9 cellular contexts compared by ENCODE assay signal in genomic region chr4:168152837-168153500, GRCh38.
DNase-seq lines count a peak whose midpoint lies in the region; ATAC-seq and TF ChIP-seq lines count a peak whose summit lies in the region.
"Had no signal": no experiment of that assay in that cellular context is flagged by ENCODE, and none has a peak within 500 bp of the region (broad histone marks: within the 10 kb centered on the region; RNA-seq: fewer than 3 reads in every experiment).

No MANE protein-coding gene starts in this region.

- H4K20me1 ChIP-seq in OCI-LY7 (ENCODE audit: insufficient read depth, low read length) = no peaks in the 10 kb centered on the region

- POLR2A ChIA-PET in OCI-LY7 (lab: Charles Lee) = no interaction called here

- H3K27ac ChIP-seq in OCI-LY7 (ENCODE audit: low read depth, low read length, poor library complexity, severe bottlenecking) = no peak overlapping the region
- H3K27ac ChIP-seq: dorsolateral prefrontal cortex had no signal

- H3K4me3 Mint-ChIP-seq in activated T-helper 2 cell treated with anti-CD3 and anti-CD28 coated beads, Interferon-gamma antibody, Interleukin-2, Interleukin-4, amounts not matched to agents 10 μg/mL and 5 μg/mL and 100 μg/mL, durations not matched to agents 14 hours and 24 hours and 36 hours (ENCODE audit: low read depth) = peak overlapping the region; percentile 14
- H3K4me3 Mint-ChIP-seq in natural killer cell = peak overlapping the region; percentile 71

- CTCF ChIA-PET in OCI-LY7 (lab: Charles Lee; ENCODE audit: unreplicated experiment) = no interaction called here

- WGBS in lower leg skin, 2 donors = 94% methylated on average over 8 of the region's 8 CpGs

- H3K4me3 ChIP-seq in OCI-LY7 (ENCODE audit: low read depth, low read length, poor library complexity, severe bottlenecking) (no peak overlapping the region), lower leg skin (ENCODE audit: low read depth, poor library complexity, severe bottlenecking) (no peak overlapping the region)

- BruUV-seq in OCI-LY7 (replicated peaks; lab: Mats Ljungman, UMichigan) = no TSS peak

- intact Hi-C loops in activated T-helper 2 cell treated with anti-CD3 and anti-CD28 coated beads, Interferon-gamma antibody, Interleukin-2, Interleukin-4, amounts not matched to agents 10 μg/mL and 5 μg/mL and 100 μg/mL, durations not matched to agents 14 hours and 24 hours and 36 hours (cut with micrococcal nuclease) = loop anchor here (10.0 kb wide), 2 partner anchors 368 to 1988 kb away; no protein-coding TSS in a partner anchor
- intact Hi-C loops in natural killer cell (cut with micrococcal nuclease) = no loop called here
- intact Hi-C loops in OCI-LY7 (cut with micrococcal nuclease; ENCODE audit: unreplicated experiment) = loop anchor here (5.0 kb wide), 1 partner anchor 1131 kb away; no protein-coding TSS in a partner anchor
- intact Hi-C loops in lower leg skin (cut with DNase I; ENCODE audit: low total_unique reads) = no loop called here

- no peaks in the 10 kb centered on the region for H3K79me2 ChIP-seq in OCI-LY7 (ENCODE audit: insufficient read depth, low read depth, low read length)

- H3K36me3 Mint-ChIP-seq in activated T-helper 2 cell treated with anti-CD3 and anti-CD28 coated beads, Interferon-gamma antibody, Interleukin-2, Interleukin-4, amounts not matched to agents 10 μg/mL and 5 μg/mL and 100 μg/mL, durations not matched to agents 14 hours and 24 hours and 36 hours (ENCODE audit: low read depth) = no peaks in the 10 kb centered on the region
- H3K36me3 Mint-ChIP-seq in natural killer cell = no peaks in the 10 kb centered on the region

- ATAC-seq in GM18858 (IDR thresholded peaks at IDR 0.05; ENCODE audit: unreplicated experiment) (peak; percentile 49), HG02588 (IDR thresholded peaks at IDR 0.05; ENCODE audit: unreplicated experiment) (peak; percentile 49), natural killer cell (no peak), GM18517 (IDR thresholded peaks at IDR 0.05; ENCODE audit: unreplicated experiment) (no peak)

- H3K4me2 ChIP-seq in OCI-LY7 (ENCODE audit: low read length) = no peak overlapping the region

- TF ChIP-seq CTCF in natural killer cell (IDR thresholded peaks at IDR 0.05) (no peak), OCI-LY7 (conservative IDR thresholded peaks at IDR 0.05; ENCODE audit: low read length) (no peak), lower leg skin (IDR thresholded peaks at IDR 0.05) (no peak)

- no peaks in the 10 kb centered on the region for H3K9me2 ChIP-seq in OCI-LY7 (ENCODE audit: insufficient read depth, low read length)

- no peaks in the 10 kb centered on the region for H3K4me1 ChIP-seq in OCI-LY7 (ENCODE audit: insufficient read depth, low read length, poor library complexity, severe bottlenecking)

- H3K4me1 Mint-ChIP-seq in activated T-helper 2 cell treated with anti-CD3 and anti-CD28 coated beads, Interferon-gamma antibody, Interleukin-2, Interleukin-4, amounts not matched to agents 10 μg/mL and 5 μg/mL and 100 μg/mL, durations not matched to agents 14 hours and 24 hours and 36 hours (ENCODE audit: low read depth) = peaks cover 1% of the 10 kb centered on the region
- peaks cover 6% of the 10 kb centered on the region in 2 donors for H3K4me1 Mint-ChIP-seq in natural killer cell

- no peaks in the 10 kb centered on the region for H3K36me3 ChIP-seq in OCI-LY7 (ENCODE audit: insufficient read depth, low read length)

- H3K9me3 Mint-ChIP-seq in activated T-helper 2 cell treated with anti-CD3 and anti-CD28 coated beads, Interferon-gamma antibody, Interleukin-2, Interleukin-4, amounts not matched to agents 10 μg/mL and 5 μg/mL and 100 μg/mL, durations not matched to agents 14 hours and 24 hours and 36 hours = no peaks in the 10 kb centered on the region
- H3K9me3 Mint-ChIP-seq in natural killer cell = no peaks in the 10 kb centered on the region

- TF ChIP-seq POLR2A in lower leg skin (IDR thresholded peaks at IDR 0.05) = no peak

- no peak overlapping the region for H3K27ac Mint-ChIP-seq in activated T-helper 2 cell treated with anti-CD3 and anti-CD28 coated beads, Interferon-gamma antibody, Interleukin-2, Interleukin-4, amounts not matched to agents 10 μg/mL and 5 μg/mL and 100 μg/mL, durations not matched to agents 14 hours and 24 hours and 36 hours
- no peak overlapping the region for H3K27ac Mint-ChIP-seq in natural killer cell

- H3K9me3 ChIP-seq in OCI-LY7 (ENCODE audit: low read length) = no peaks in the 10 kb centered on the region

- peaks cover 5% of the 10 kb centered on the region for H3K27me3 Mint-ChIP-seq in activated T-helper 2 cell treated with anti-CD3 and anti-CD28 coated beads, Interferon-gamma antibody, Interleukin-2, Interleukin-4, amounts not matched to agents 10 μg/mL and 5 μg/mL and 100 μg/mL, durations not matched to agents 14 hours and 24 hours and 36 hours (ENCODE audit: low read depth)
- H3K27me3 Mint-ChIP-seq in natural killer cell (ENCODE audit: low read depth in 2 of 2) = no peaks in the 10 kb centered on the region

- no peak overlapping the region for H2AFZ ChIP-seq in OCI-LY7 (ENCODE audit: low read length)

- DNase-seq in activated T-helper 2 cell treated with anti-CD3 and anti-CD28 coated beads, Interferon-gamma antibody, Interleukin-2, Interleukin-4, amounts not matched to agents 10 μg/mL and 5 μg/mL and 100 μg/mL, durations not matched to agents 14 hours and 24 hours and 36 hours (ENCODE audit: low spot score) = no peak
- no peak for DNase-seq in natural killer cell
- DNase-seq in RPMI8226 = no peak
- no peak for DNase-seq in OCI-LY7 (ENCODE audit: low spot score)
- DNase-seq in lower leg skin (ENCODE audit: low spot score in 2 of 2) = no peak

Comparison
In these comparisons a context has a peak if more than half of its experiments do, and no peak if none do; other contexts are left out.
1. ATAC-seq: peak in GM18858 (single experiment) and HG02588 (single experiment); none in natural killer cell (0 of 3) and GM18517 (single experiment).
2. intact Hi-C loops: an anchor here in activated T-helper 2 cell treated with anti-CD3 and anti-CD28 coated beads, Interferon-gamma antibody, Interleukin-2, Interleukin-4, amounts not matched to agents 10 μg/mL and 5 μg/mL and 100 μg/mL, durations not matched to agents 14 hours and 24 hours and 36 hours (10.0 kb wide) and OCI-LY7 (5.0 kb wide); none called in natural killer cell and lower leg skin.